Comparison of ENCODE assay signal across 24 cellular contexts in genomic region chr20:16904751-16905150, GRCh38.
DNase-seq lines count a peak whose midpoint lies in the region; ATAC-seq, FAIRE-seq and TF ChIP-seq lines count a peak whose summit lies in the region.
"Had no signal": no experiment of that assay in that cellular context is flagged by ENCODE, and none has a peak within 500 bp of the region (broad histone marks: within the 10 kb centered on the region; RNA-seq: fewer than 3 reads in every experiment).

No MANE protein-coding gene starts in this region.

- no peak overlapping the region for H3K23ac ChIP-seq in H1 (ENCODE audit: insufficient read length)

- no peaks in the 10 kb centered on the region for H3F3A ChIP-seq in GM23338 (replicated peaks; ENCODE audit: low read depth)

- no peak overlapping the region for H3K14ac ChIP-seq in H1 (ENCODE audit: insufficient read length)

- no peaks in the 10 kb centered on the region for H3K4me1 ChIP-seq in GM23338 (ENCODE audit: insufficient read depth)
- no peaks in the 10 kb centered on the region for H3K4me1 ChIP-seq in OCI-LY3 (ENCODE audit: low read length)
- H3K4me1 ChIP-seq in H1 (replicated peaks in 1 of 4; ENCODE audit: control insufficient read depth in 3 of 4, insufficient read depth in 4 of 4, low read length in 3 of 4): no peaks in the 10 kb centered on the region
- H3K4me1 ChIP-seq: adrenal gland, prostate gland, tibial artery had no signal

- H4K8ac ChIP-seq in H1 (ENCODE audit: extremely low read depth, insufficient read depth, low read length): no peak overlapping the region

- no peaks in the 10 kb centered on the region for H3K23me2 ChIP-seq in H1 (ENCODE audit: low read depth, low read length)

- CTCF ChIA-PET in BJ (lab: Yijun Ruan, JAX) (interaction anchor here (1.2 to 1.6 kb wide), 3 partner anchors 10 to 103 kb away, joined by 3 to 6 read pairs (median 4); no protein-coding TSS in a partner anchor), H1 (lab: Charles Lee; ENCODE audit: partially characterized antibody) (interaction anchor here (0.6 to 3.1 kb wide), 18 partner anchors 9 to 500 kb away, joined by 3 to 13 read pairs (median 4); no protein-coding TSS in a partner anchor)

- H2BK120ac ChIP-seq in H1 (replicated peaks; ENCODE audit: low read depth, low read length): no peak overlapping the region

- no peak overlapping the region for H3K4me3 ChIP-seq in BJ (ENCODE audit: low read depth, low read length)
- no peak overlapping the region for H3K4me3 ChIP-seq in GM23338
- no peak overlapping the region for H3K4me3 ChIP-seq in OCI-LY3 (ENCODE audit: low read length)
- H3K4me3 ChIP-seq in H1 (ENCODE audit: extremely low read depth in 1 of 4, insufficient read depth in 2 of 4, low read depth in 3 of 4, low read length in 4 of 4): no peak overlapping the region
- H3K4me3 ChIP-seq: adrenal gland, PC-9, prostate gland, smooth muscle cell, tibial artery had no signal

- no peak overlapping the region for H3K9ac ChIP-seq in OCI-LY3 (ENCODE audit: low read length)
- H3K9ac ChIP-seq in H1 (replicated peaks in 1 of 4; ENCODE audit: extremely low read depth in 1 of 4, low read depth in 3 of 4, low read length in 3 of 4): no peak overlapping the region
- H3K9ac ChIP-seq: SK-N-SH had no signal

- TF ChIP-seq CTCF in BJ (IDR thresholded peaks at IDR 0.05; ENCODE audit: insufficient read depth, low read depth, low read length) (0 out of 2 replicates have a peak, but pooled peaks have one; percentile 25), GM23338 (conservative IDR thresholded peaks at IDR 0.05; ENCODE audit: low read depth in 2 of 2) (peak; percentile 39 to 48; a peak in 3 of 4 replicates), OCI-LY3 (IDR thresholded peaks at IDR 0.05; ENCODE audit: low read depth, low read length) (peak; percentile 22; the same call in 1 of the 2 replicates), H1 (IDR thresholded peaks at IDR 0.05; ENCODE audit: control extremely low read depth in 1 of 3, insufficient read depth in 1 of 3, low read depth in 1 of 3, low read length in 3 of 3) (peak in 2 of 3 experiments; percentile 11 to 31; a peak in 2 of 4 replicates)

- H3K27me3 Mint-ChIP-seq in GM23338 (ENCODE audit: insufficient read depth, low read depth, poor library complexity): no peaks in the 10 kb centered on the region
- H3K27me3 Mint-ChIP-seq: activated CD4-positive, alpha-beta memory T cell treated with anti-CD3 and anti-CD28 coated beads, Interleukin-2, amount 10 ng/mL, durations not matched to agents 7 days and 5 days; stimulated activated naive CD8-positive, alpha-beta T cell treated with anti-CD3 and anti-CD28 coated beads, Interleukin-15, Interleukin-2, amounts not matched to agents 100 ng/mL and 50 ng/mL, for 24 hours had no signal

- H4K20me1 ChIP-seq in GM23338 (replicated peaks; ENCODE audit: insufficient read depth) (no peaks in the 10 kb centered on the region), OCI-LY3 (ENCODE audit: insufficient read depth, low read length) (no peaks in the 10 kb centered on the region), H1 (replicated peaks in 1 of 2; ENCODE audit: control insufficient read depth in 1 of 2, insufficient read depth in 2 of 2, low read length in 2 of 2) (no peaks in the 10 kb centered on the region)

- H3K36me3 ChIP-seq in BJ (ENCODE audit: control insufficient read depth, insufficient read depth, low read length) (no peaks in the 10 kb centered on the region), GM23338 (ENCODE audit: insufficient read depth) (no peaks in the 10 kb centered on the region), OCI-LY3 (replicated peaks; ENCODE audit: low read depth, low read length) (no peaks in the 10 kb centered on the region), H1 (ENCODE audit: control insufficient read depth in 2 of 4, insufficient read depth in 4 of 4, low read length in 3 of 4) (no peaks in the 10 kb centered on the region)
- H3K36me3 ChIP-seq: adrenal gland, prostate gland, tibial artery had no signal

- no peak overlapping the region for H2BK5ac ChIP-seq in H1 (ENCODE audit: low read depth, low read length)

- H2AK5ac ChIP-seq in H1 (ENCODE audit: low read depth, low read length): no peak overlapping the region

- no peak overlapping the region for H4K91ac ChIP-seq in H1 (replicated peaks; ENCODE audit: insufficient read length, low read length)

- DNase-seq in BJ (ENCODE audit: low read depth) (no peak), GM23338 (ENCODE audit: low spot score) (peak; percentile 6), H1 (ENCODE audit: low read depth in 1 of 2, low spot score in 2 of 2) (no peak), cerebellar nuclear complex (lab: John Stamatoyannopoulos, UW) (no peak), frontal cortex (ENCODE audit: low spot score in 2 of 2) (no peak)
- no peak for DNase-seq in stimulated activated CD4-positive, alpha-beta T cell treated with anti-CD3 and anti-CD28 coated beads, Interleukin-12 subunit alpha, Interleukin-12 subunit beta, amount 100 ng/mL, for 4 hours
- DNase-seq: activated CD4-positive, alpha-beta memory T cell treated with anti-CD3 and anti-CD28 coated beads, Interleukin-2, amount 10 ng/mL, durations not matched to agents 7 days and 5 days; activated CD4-positive, CD25-positive, alpha-beta regulatory T cell; activated T-cell treated with anti-CD3 and anti-CD28 coated beads for 4 hours; adrenal gland; DND-41; NCI-H1048; NCI-H2029 treated with DMSO at 0.1 percent for 48 hours; NCI-H524 treated with DMSO at 0.1 percent for 48 hours; PC-9; SK-N-SH; stimulated activated CD4-positive, alpha-beta T cell treated with anti-CD3 and anti-CD28 coated beads, Interleukin-4, amount 100 ng/mL, for 24 hours; tibial artery had no signal

- POLR2A ChIA-PET in BJ (lab: Charles Lee): no interaction called here
- POLR2A ChIA-PET in H1 (lab: Charles Lee; ENCODE audit: partially characterized antibody): no interaction called here

- no peak overlapping the region for H3K4me3 Mint-ChIP-seq in GM23338
- H3K4me3 Mint-ChIP-seq: activated CD4-positive, alpha-beta memory T cell treated with anti-CD3 and anti-CD28 coated beads, Interleukin-2, amount 10 ng/mL, durations not matched to agents 7 days and 5 days; neural crest cell; stimulated activated naive CD8-positive, alpha-beta T cell treated with anti-CD3 and anti-CD28 coated beads, Interleukin-15, Interleukin-2, amounts not matched to agents 100 ng/mL and 50 ng/mL, for 24 hours had no signal

- peak in 1 of 2 experiments; percentile 44; a peak in 2 of 4 replicates for TF ChIP-seq RAD21 in H1 (IDR thresholded peaks at IDR 0.05 in 1 of 2, conservative IDR thresholded peaks at IDR 0.05 in 1 of 2; ENCODE audit: low read depth in 2 of 2, low read length in 2 of 2)

- FAIRE-seq in H1 (lab: Jason Lieb, UNC): no peak
- no peak for FAIRE-seq in frontal cortex (lab: Jason Lieb, UNC)
- FAIRE-seq: GM18507 had no signal

- H3K18ac ChIP-seq in H1 (ENCODE audit: extremely low read depth, low read length): no peak overlapping the region

- no peak for TF ChIP-seq POLR2A in H1 (IDR thresholded peaks at IDR 0.05; ENCODE audit: control extremely low read depth in 1 of 2, low read depth in 2 of 2, low read length in 2 of 2)

- H2BK20ac ChIP-seq in H1 (ENCODE audit: low read length): no peak overlapping the region

- no peak for TF ChIP-seq EP300 in H1 (IDR thresholded peaks at IDR 0.05; ENCODE audit: borderline replicate concordance in 1 of 2, low read depth in 2 of 2, low read length in 2 of 2)

- no peak overlapping the region for H4K5ac ChIP-seq in H1 (ENCODE audit: insufficient read length, low read depth, low read length)

- H3K36me3 Mint-ChIP-seq in GM23338 (ENCODE audit: low read depth): 0 out of 3 replicates have a peak, but pooled peaks cover 3% of the 10 kb centered on the region

- H3K27me3 ChIP-seq in BJ (ENCODE audit: control insufficient read depth, insufficient read depth, low read length) (no peaks in the 10 kb centered on the region), GM23338 (ENCODE audit: insufficient read depth) (no peaks in the 10 kb centered on the region), OCI-LY3 (ENCODE audit: low read depth, low read length) (peaks cover 15% of the 10 kb centered on the region; the same call in 1 of the 2 replicates), H1 (replicated peaks in 1 of 4; ENCODE audit: control insufficient read depth in 3 of 4, extremely low read depth in 1 of 4, insufficient read depth in 3 of 4, low read length in 3 of 4) (no peaks in the 10 kb centered on the region)
- H3K27me3 ChIP-seq: adrenal gland, tibial artery had no signal

- H2BK15ac ChIP-seq in H1 (ENCODE audit: low read length): no peak overlapping the region

- H2AFZ ChIP-seq in GM23338 (peak overlapping the region; percentile 33; the same call in 1 of the 2 replicates), OCI-LY3 (ENCODE audit: low read depth, low read length) (no peak overlapping the region), H1 (ENCODE audit: low read length) (no peak overlapping the region)
- H2AFZ ChIP-seq: PC-9 had no signal

- H3K27ac Mint-ChIP-seq in GM23338: no peak overlapping the region
- H3K27ac Mint-ChIP-seq: activated CD4-positive, alpha-beta memory T cell treated with anti-CD3 and anti-CD28 coated beads, Interleukin-2, amount 10 ng/mL, durations not matched to agents 7 days and 5 days; stimulated activated naive CD8-positive, alpha-beta T cell treated with anti-CD3 and anti-CD28 coated beads, Interleukin-15, Interleukin-2, amounts not matched to agents 100 ng/mL and 50 ng/mL, for 24 hours had no signal

- H3K79me2 ChIP-seq in GM23338 (replicated peaks; ENCODE audit: insufficient read depth) (no peaks in the 10 kb centered on the region), OCI-LY3 (ENCODE audit: low read length) (no peaks in the 10 kb centered on the region), H1 (ENCODE audit: control insufficient read depth in 1 of 2, insufficient read depth in 2 of 2, low read length in 2 of 2) (no peaks in the 10 kb centered on the region)

- H2BK12ac ChIP-seq in H1 (ENCODE audit: low read depth, low read length): no peak overlapping the region

- H3K9me3 ChIP-seq in OCI-LY3 (ENCODE audit: insufficient read depth, low read length) (no peaks in the 10 kb centered on the region), H1 (ENCODE audit: insufficient read depth in 2 of 2, low read depth in 1 of 2, low read length in 1 of 2) (no peaks in the 10 kb centered on the region)
- H3K9me3 ChIP-seq: adrenal gland, prostate gland, SK-N-SH, tibial artery had no signal

- H3K27ac ChIP-seq in GM23338 (ENCODE audit: low read depth): no peak overlapping the region
- H3K27ac ChIP-seq in OCI-LY3 (ENCODE audit: low read length): no peak overlapping the region
- no peak overlapping the region for H3K27ac ChIP-seq in H1 (ENCODE audit: low read depth, low read length)
- H3K27ac ChIP-seq: adrenal gland, PC-9, prostate gland, tibial artery had no signal

- WGBS in H1 (ENCODE audit: extremely low coverage in 1 of 2, insufficient coverage in 1 of 2, insufficient read length in 1 of 2, insufficient replicate concordance in 2 of 2, low coverage in 1 of 2, low lambda C conversion rate in 2 of 2, missing lambda C conversion rate in 1 of 2), 2 experiments: 67% methylated on average over 5 of the region's 5 CpGs; no CpG with 5 or more reads in 1 of the 2 experiments

- H3K9me3 Mint-ChIP-seq in GM23338: peaks cover 17% of the 10 kb centered on the region; the same call in 2 of the 3 replicates
- H3K9me3 Mint-ChIP-seq: activated CD4-positive, alpha-beta memory T cell treated with anti-CD3 and anti-CD28 coated beads, Interleukin-2, amount 10 ng/mL, durations not matched to agents 7 days and 5 days had no signal

- H3K4me2 ChIP-seq in GM23338: no peak overlapping the region
- H3K4me2 ChIP-seq in OCI-LY3 (ENCODE audit: low read length): no peak overlapping the region
- H3K4me2 ChIP-seq in H1 (ENCODE audit: insufficient read depth in 1 of 2, low read depth in 2 of 2, low read length in 2 of 2): no peak overlapping the region
- H3K4me2 ChIP-seq: PC-9, SK-N-SH, smooth muscle cell had no signal

- no peaks in the 10 kb centered on the region for H3K9me2 ChIP-seq in GM23338 (ENCODE audit: insufficient read depth)
- H3K9me2 ChIP-seq: SK-N-SH had no signal

- H3K56ac ChIP-seq in H1 (replicated peaks; ENCODE audit: insufficient read length, low read depth, low read length): no peak overlapping the region

- no peaks in the 10 kb centered on the region for H3K4me1 Mint-ChIP-seq in GM23338
- H3K4me1 Mint-ChIP-seq: activated CD4-positive, alpha-beta memory T cell treated with anti-CD3 and anti-CD28 coated beads, Interleukin-2, amount 10 ng/mL, durations not matched to agents 7 days and 5 days; neural crest cell had no signal

- ATAC-seq in GM23338: peak; percentile 37; the same call in 1 of the 3 replicates

- no peak overlapping the region for H3K4ac ChIP-seq in H1 (replicated peaks; ENCODE audit: insufficient read length, low read depth, low read length)

- no peaks in the 10 kb centered on the region for H3K79me1 ChIP-seq in H1 (ENCODE audit: low read depth, low read length)
